ENCODE assay signal across 12 cellular contexts in genomic region chr7:139681812-139682135, GRCh38.
DNase-seq lines count a peak whose midpoint lies in the region; ATAC-seq and TF ChIP-seq lines count a peak whose summit lies in the region.
"Had no signal": no experiment of that assay in that cellular context is flagged by ENCODE, and none has a peak within 500 bp of the region (broad histone marks: within the 10 kb centered on the region; RNA-seq: fewer than 3 reads in every experiment).

No MANE protein-coding gene starts in this region.

- H3K9ac ChIP-seq in IMR-90 (ENCODE audit: low read depth, low read length) (peak overlapping the region; percentile 59), neuronal stem cell (ENCODE audit: low read depth, low read length, poor library complexity) (peak overlapping the region; percentile 45)

- H2AFZ ChIP-seq in IMR-90 (replicated peaks; ENCODE audit: low read length, poor library complexity): peak overlapping the region; percentile 18
- no peak overlapping the region for H2AFZ ChIP-seq in neuronal stem cell (ENCODE audit: low read length)

- peak overlapping the region; percentile 90 for H3K23ac ChIP-seq in IMR-90 (ENCODE audit: low read depth, low read length)
- H3K23ac ChIP-seq in neuronal stem cell (ENCODE audit: low read depth, low read length, poor library complexity): peak overlapping the region; percentile 14

- H3K4me2 ChIP-seq in IMR-90 (ENCODE audit: low read depth, low read length) (no peak overlapping the region), neuronal stem cell (ENCODE audit: insufficient read depth, low read length, poor library complexity, severe bottlenecking) (no peak overlapping the region)

- H3K14ac ChIP-seq in IMR-90 (replicated peaks; ENCODE audit: low read depth, low read length) (peak overlapping the region; percentile 85), neuronal stem cell (ENCODE audit: low read length) (no peak overlapping the region)

- no peaks in the 10 kb centered on the region for H3K36me3 ChIP-seq in CD4-positive, CD25-positive, alpha-beta regulatory T cell (ENCODE audit: control insufficient read depth, insufficient read depth, low read length)
- H3K36me3 ChIP-seq in IMR-90 (ENCODE audit: control insufficient read depth, insufficient read depth, low read length) (peaks cover 11% of the 10 kb centered on the region), neuronal stem cell (replicated peaks in 1 of 2; ENCODE audit: control insufficient read depth in 2 of 2, insufficient read depth in 2 of 2, low read length in 2 of 2) (no peaks in the 10 kb centered on the region)
- H3K36me3 ChIP-seq in naive thymus-derived CD4-positive, alpha-beta T cell (ENCODE audit: control insufficient read depth in 2 of 3, insufficient read depth in 3 of 3, low read length in 3 of 3): no peaks in the 10 kb centered on the region
- H3K36me3 ChIP-seq: uterus had no signal

- H3K9me3 Mint-ChIP-seq in CD4-positive, CD25-positive, alpha-beta regulatory T cell: peaks cover 0 to 7% (median 1%) of the 10 kb centered on the region in 7 donors
- peaks cover 1 to 13% (median 8%) of the 10 kb centered on the region in 11 donors for H3K9me3 Mint-ChIP-seq in naive thymus-derived CD4-positive, alpha-beta T cell

- CTCF ChIA-PET in IMR-90 (lab: Yijun Ruan, JAX): interaction anchor here (1.0 kb wide), 1 partner anchor 234 kb away, joined by 3 read pairs; no protein-coding TSS in a partner anchor
- CTCF ChIA-PET in naive thymus-derived CD4-positive, alpha-beta T cell (lab: Charles Lee): no interaction called here

- H4K91ac ChIP-seq in IMR-90 (ENCODE audit: insufficient read depth, low read depth, low read length) (peak overlapping the region; percentile 97), neuronal stem cell (ENCODE audit: low read depth, low read length, poor library complexity) (no peak overlapping the region)

- H2BK120ac ChIP-seq in IMR-90 (ENCODE audit: low read depth, low read length): peak overlapping the region; percentile 98
- no peak overlapping the region for H2BK120ac ChIP-seq in neuronal stem cell (ENCODE audit: low read depth, low read length)

- no peak overlapping the region for H3K27ac ChIP-seq in CD4-positive, CD25-positive, alpha-beta regulatory T cell (ENCODE audit: insufficient read depth, low read length, poor library complexity, severe bottlenecking)
- H3K27ac ChIP-seq in IMR-90 (ENCODE audit: insufficient read depth, low read length) (peak overlapping the region; percentile 86), coronary artery (peak overlapping the region; percentile 76 to 92), neuronal stem cell (replicated peaks; ENCODE audit: low read length) (no peak overlapping the region)
- H3K27ac ChIP-seq in naive thymus-derived CD4-positive, alpha-beta T cell (ENCODE audit: low read depth, low read length): no peak overlapping the region

- no peak overlapping the region for H3K4me3 ChIP-seq in CD4-positive, CD25-positive, alpha-beta regulatory T cell (ENCODE audit: low read depth, low read length)
- H3K4me3 ChIP-seq in IMR-90 (ENCODE audit: insufficient read depth, low read depth, low read length): no peak overlapping the region
- H3K4me3 ChIP-seq in coronary artery: no peak overlapping the region
- no peak overlapping the region for H3K4me3 ChIP-seq in neuronal stem cell (ENCODE audit: low read length in 2 of 2)
- no peak overlapping the region for H3K4me3 ChIP-seq in naive thymus-derived CD4-positive, alpha-beta T cell (ENCODE audit: low read length)
- H3K4me3 ChIP-seq: uterus had no signal

- peak overlapping the region; percentile 10 for H4K5ac ChIP-seq in IMR-90 (ENCODE audit: low read depth, low read length)

- H2AK9ac ChIP-seq in IMR-90 (replicated peaks; ENCODE audit: low read depth, low read length, poor library complexity): peak overlapping the region; percentile 89

- peaks cover 11 to 57% of the 10 kb centered on the region in 2 experiments; a peak in 3 of 4 replicates for H3K79me1 ChIP-seq in IMR-90 (ENCODE audit: low read depth in 1 of 2, low read length in 2 of 2)
- no peaks in the 10 kb centered on the region for H3K79me1 ChIP-seq in neuronal stem cell (ENCODE audit: low read depth, low read length)

- no peak for TF ChIP-seq CTCF in IMR-90 (conservative IDR thresholded peaks at IDR 0.05; ENCODE audit: low read depth, low read length)
- TF ChIP-seq CTCF in coronary artery (IDR thresholded peaks at IDR 0.05): no peak
- TF ChIP-seq CTCF in GM13977 (IDR thresholded peaks at IDR 0.05; ENCODE audit: extremely low read depth, insufficient read depth, missing control alignments): no peak

- peaks cover 13% of the 10 kb centered on the region for H3K9me1 ChIP-seq in IMR-90 (ENCODE audit: insufficient read depth, low read length)

- H4K8ac ChIP-seq in IMR-90 (ENCODE audit: low read depth in 2 of 2, low read length in 2 of 2) (peak overlapping the region; percentile 48 to 93), neuronal stem cell (ENCODE audit: low read depth, low read length) (no peak overlapping the region)

- TF ChIP-seq RAD21 in IMR-90 (IDR thresholded peaks at IDR 0.05; ENCODE audit: low read length): no peak

- in situ Hi-C loops in IMR-90 (cut with MboI; ENCODE audit: low sequenced_read_pairs): no loop called here
- in situ Hi-C loops in GM13977 (cut with MboI; ENCODE audit: low pct_unique_long_range_greater_than_20kb, low sequenced_read_pairs, unreplicated experiment): no loop called here

- no peak for ATAC-seq in CD4-positive, CD25-positive, alpha-beta regulatory T cell (ENCODE audit: low read depth in 2 of 2)
- no peak for ATAC-seq in IMR-90 (ENCODE audit: low read depth)
- no peak for ATAC-seq in naive thymus-derived CD4-positive, alpha-beta T cell

- POLR2A ChIA-PET in IMR-90 (lab: Charles Lee; ENCODE audit: unreplicated experiment): no interaction called here
- POLR2A ChIA-PET in naive thymus-derived CD4-positive, alpha-beta T cell (lab: Charles Lee): no interaction called here

- 0% methylated on average over 1 of the region's 4 CpGs; no CpG with 5 or more reads in 1 of the 2 experiments for WGBS in IMR-90 (ENCODE audit: extremely low coverage in 2 of 2, insufficient read length in 1 of 2), 2 experiments
- WGBS in neuronal stem cell (ENCODE audit: extremely low coverage in 2 of 2, insufficient read length in 2 of 2, insufficient replicate concordance in 1 of 2), 2 donors: no CpG with 5 or more reads among the region's 4 CpGs

- no peak overlapping the region for H2BK12ac ChIP-seq in neuronal stem cell (ENCODE audit: low read length)

- peak overlapping the region; percentile 83; the same call in 2 of the 3 replicates for H2BK15ac ChIP-seq in IMR-90 (ENCODE audit: low read depth, low read length)
- H2BK15ac ChIP-seq in neuronal stem cell (ENCODE audit: low read length): no peak overlapping the region

- no peaks in the 10 kb centered on the region for H3K27me3 ChIP-seq in CD4-positive, CD25-positive, alpha-beta regulatory T cell (ENCODE audit: control insufficient read depth, insufficient read depth, low read length)
- H3K27me3 ChIP-seq in IMR-90 (ENCODE audit: control insufficient read depth, insufficient read depth, low read length): no peaks in the 10 kb centered on the region
- H3K27me3 ChIP-seq in neuronal stem cell (ENCODE audit: control insufficient read depth in 3 of 3, insufficient read depth in 3 of 3, low read depth in 1 of 3, low read length in 3 of 3): no peaks in the 10 kb centered on the region
- no peaks in the 10 kb centered on the region for H3K27me3 ChIP-seq in naive thymus-derived CD4-positive, alpha-beta T cell (ENCODE audit: control insufficient read depth in 2 of 2, insufficient read depth in 2 of 2, low read length in 2 of 2)
- H3K27me3 ChIP-seq: uterus had no signal

- H3K27me3 Mint-ChIP-seq in CD4-positive, CD25-positive, alpha-beta regulatory T cell: no peaks in the 10 kb centered on the region
- no peaks in the 10 kb centered on the region for H3K27me3 Mint-ChIP-seq in naive thymus-derived CD4-positive, alpha-beta T cell

- H2BK20ac ChIP-seq in IMR-90 (ENCODE audit: low read depth, low read length): peak overlapping the region; percentile 96

- peak overlapping the region; percentile 96 for H3K4ac ChIP-seq in IMR-90 (ENCODE audit: low read depth, low read length)
- H3K4ac ChIP-seq in neuronal stem cell (ENCODE audit: low read length): no peak overlapping the region

- no peaks in the 10 kb centered on the region for H3K9me3 ChIP-seq in CD4-positive, CD25-positive, alpha-beta regulatory T cell (ENCODE audit: control insufficient read depth in 2 of 2, low read length in 2 of 2)
- H3K9me3 ChIP-seq in IMR-90 (ENCODE audit: control insufficient read depth, insufficient read depth, low read length) (no peaks in the 10 kb centered on the region; the same call in 1 of the 2 replicates), neuronal stem cell (replicated peaks in 1 of 2; ENCODE audit: control insufficient read depth in 2 of 2, insufficient read depth in 1 of 2, low read depth in 1 of 2, low read length in 2 of 2) (peaks cover 0 to 16% of the 10 kb centered on the region in 2 donors)
- H3K9me3 ChIP-seq in naive thymus-derived CD4-positive, alpha-beta T cell (ENCODE audit: control insufficient read depth in 2 of 3, low read length in 3 of 3): no peaks in the 10 kb centered on the region
- H3K9me3 ChIP-seq: uterus had no signal

- H3K36me3 Mint-ChIP-seq in CD4-positive, CD25-positive, alpha-beta regulatory T cell: peaks cover 22% of the 10 kb centered on the region
- peaks cover 9 to 46% (median 31%) of the 10 kb centered on the region in 5 donors for H3K36me3 Mint-ChIP-seq in naive thymus-derived CD4-positive, alpha-beta T cell

- peak overlapping the region in 2 of 3 donors; percentile 21 to 58 for H3K27ac Mint-ChIP-seq in CD4-positive, CD25-positive, alpha-beta regulatory T cell
- peak overlapping the region in 3 of 9 donors; percentile 69 to 81 (median 72) for H3K27ac Mint-ChIP-seq in naive thymus-derived CD4-positive, alpha-beta T cell

- peak overlapping the region; percentile 91 for H2BK5ac ChIP-seq in IMR-90 (ENCODE audit: low read depth, low read length, poor library complexity, severe bottlenecking)
- H2BK5ac ChIP-seq in neuronal stem cell (ENCODE audit: low read length): no peak overlapping the region

- H3K18ac ChIP-seq in IMR-90 (ENCODE audit: low read depth, low read length) (peak overlapping the region; percentile 88), neuronal stem cell (ENCODE audit: low read length) (peak overlapping the region; percentile 29)

- H4K20me1 ChIP-seq in IMR-90 (ENCODE audit: insufficient read depth, low read length): peaks cover 14% of the 10 kb centered on the region; the same call in 1 of the 2 replicates

- no peak overlapping the region for H3K4me3 Mint-ChIP-seq in CD4-positive, CD25-positive, alpha-beta regulatory T cell
- peak overlapping the region in 3 of 10 donors; percentile 25 to 39 (median 27) for H3K4me3 Mint-ChIP-seq in naive thymus-derived CD4-positive, alpha-beta T cell
- H3K4me3 Mint-ChIP-seq: neural crest cell had no signal

- H3K56ac ChIP-seq in IMR-90 (ENCODE audit: extremely low read depth, insufficient read depth, low read length): peak overlapping the region; percentile 92

- peaks cover 0 to 17% (median 4%) of the 10 kb centered on the region in 4 donors for H3K4me1 Mint-ChIP-seq in CD4-positive, CD25-positive, alpha-beta regulatory T cell
- H3K4me1 Mint-ChIP-seq in naive thymus-derived CD4-positive, alpha-beta T cell: peaks cover 20 to 72% (median 54%) of the 10 kb centered on the region in 7 donors

- no TSS peak for BruUV-seq in IMR-90 (replicated peaks; lab: Mats Ljungman, UMichigan)

- H2AK5ac ChIP-seq in IMR-90 (ENCODE audit: low read depth, low read length) (peak overlapping the region; percentile 100), neuronal stem cell (ENCODE audit: low read depth, low read length) (no peak overlapping the region)

- intact Hi-C loops in IMR-90 (cut with micrococcal nuclease): loop anchor here (5.0 kb wide), 1 partner anchor 51 kb away; no protein-coding TSS in a partner anchor
- intact Hi-C loops in naive thymus-derived CD4-positive, alpha-beta T cell (cut with micrococcal nuclease): loop anchor here in 1 of 2 donors (5.0 kb wide), 1 partner anchor 56 kb away; no protein-coding TSS in a partner anchor

- no peak for DNase-seq in CD4-positive, CD25-positive, alpha-beta regulatory T cell
- DNase-seq in IMR-90: no peak
- no peak for DNase-seq in coronary artery (ENCODE audit: low spot score)
- DNase-seq in neuronal stem cell (ENCODE audit: low spot score): no peak
- no peak for DNase-seq in GM13977 (ENCODE audit: low spot score)
- no peak for DNase-seq in naive thymus-derived CD4-positive, alpha-beta T cell
- no peak for DNase-seq in DMS79 (lab: John Stamatoyannopoulos, UW)
- no peak for DNase-seq in activated CD4-positive, CD25-positive, alpha-beta regulatory T cell treated with anti-CD3 and anti-CD28 coated beads, Interleukin-2, amount 50 U/mL, for 72 hours
- DNase-seq: DMS53; stimulated activated CD4-positive, alpha-beta T cell treated with anti-CD3 and anti-CD28 coated beads, Interleukin-4, amount 100 ng/mL, for 1 hour; uterus had no signal

- peak; percentile 15 for TF ChIP-seq POLR2A in IMR-90 (IDR thresholded peaks at IDR 0.05; ENCODE audit: low read depth, low read length)

- dilution Hi-C loops in IMR-90 (cut with HindIII; ENCODE audit: low sequenced_read_pairs, unreplicated experiment): no loop called here

- no peaks in the 10 kb centered on the region for H3K4me1 ChIP-seq in CD4-positive, CD25-positive, alpha-beta regulatory T cell (ENCODE audit: control insufficient read depth, insufficient read depth, low read length, poor library complexity, severe bottlenecking)
- H3K4me1 ChIP-seq in IMR-90 (ENCODE audit: control insufficient read depth, insufficient read depth, low read length) (peaks cover 37% of the 10 kb centered on the region), neuronal stem cell (ENCODE audit: control insufficient read depth in 2 of 2, insufficient read depth in 1 of 2, low read depth in 1 of 2, low read length in 2 of 2) (peaks cover 20 to 21% of the 10 kb centered on the region in 2 donors)
- peaks cover 3 to 22% of the 10 kb centered on the region in 2 donors for H3K4me1 ChIP-seq in naive thymus-derived CD4-positive, alpha-beta T cell (ENCODE audit: control insufficient read depth in 2 of 2, insufficient read depth in 2 of 2, low read length in 2 of 2)
- H3K4me1 ChIP-seq: uterus had no signal

Comparison
In these comparisons a context has a peak if more than half of its experiments do, and no peak if none do; other contexts are left out.
1. H3K27ac ChIP-seq: peak in IMR-90 (single experiment) and coronary artery (2 of 2); none in CD4-positive, CD25-positive, alpha-beta regulatory T cell (single experiment), neuronal stem cell (single experiment) and naive thymus-derived CD4-positive, alpha-beta T cell (single experiment).